In genomic region chr16:2468142-2468724, GRCh38 we compare ENCODE assay signal across 6 cellular contexts. TPM values are rescaled to one million over a fixed set of nuclear protein-coding genes. Genes with fewer than 3 reads are reported as not detected.
DNase-seq lines count a peak whose midpoint lies in the region; ATAC-seq and TF ChIP-seq lines count a peak whose summit lies in the region.

No MANE protein-coding gene starts in this region.

- H3K27ac ChIP-seq in breast epithelium: peak overlapping the region; percentile 82

- H3K27me3 ChIP-seq in breast epithelium: no peaks in the 10 kb centered on the region

- H3K9me3 Mint-ChIP-seq in osteocyte (ENCODE audit: unreplicated experiment): no peaks in the 10 kb centered on the region
- no peaks in the 10 kb centered on the region for H3K9me3 Mint-ChIP-seq in T-helper 2 cell treated with Interferon-gamma antibody and Interleukin-4, amounts not matched to agents 5 μg/mL and 100 μg/mL, for 36 hours

- TF ChIP-seq CTCF in breast epithelium (IDR thresholded peaks at IDR 0.05): no peak
- TF ChIP-seq CTCF in osteocyte (IDR thresholded peaks at IDR 0.05): no peak

- no peak overlapping the region for H3K27ac Mint-ChIP-seq in osteocyte (ENCODE audit: unreplicated experiment)
- no peak overlapping the region for H3K27ac Mint-ChIP-seq in T-helper 2 cell treated with Interferon-gamma antibody and Interleukin-4, amounts not matched to agents 5 μg/mL and 100 μg/mL, for 36 hours

- in situ Hi-C loops in ACHN (cut with HindIII; ENCODE audit: low pct_ligation_motif_present, low pct_unique_long_range_greater_than_20kb, low sequenced_read_pairs): loop anchor here (25.0 kb wide), 1 partner anchor 306 kb away; the partner anchor contains the start of gene TRAF7

- no peaks in the 10 kb centered on the region for H3K36me3 ChIP-seq in breast epithelium

- no peaks in the 10 kb centered on the region for H3K36me3 Mint-ChIP-seq in osteocyte (ENCODE audit: unreplicated experiment)
- no peaks in the 10 kb centered on the region for H3K36me3 Mint-ChIP-seq in T-helper 2 cell treated with Interferon-gamma antibody and Interleukin-4, amounts not matched to agents 5 μg/mL and 100 μg/mL, for 36 hours (ENCODE audit: low read depth)

- no peak for TF ChIP-seq POLR2A in breast epithelium (IDR thresholded peaks at IDR 0.05)

- H3K9me3 ChIP-seq in breast epithelium: no peaks in the 10 kb centered on the region

- ATAC-seq in GM21381 (IDR thresholded peaks at IDR 0.05; ENCODE audit: unreplicated experiment): no peak

- H3K27me3 Mint-ChIP-seq in osteocyte (ENCODE audit: unreplicated experiment): no peaks in the 10 kb centered on the region
- peaks cover 35% of the 10 kb centered on the region for H3K27me3 Mint-ChIP-seq in T-helper 2 cell treated with Interferon-gamma antibody and Interleukin-4, amounts not matched to agents 5 μg/mL and 100 μg/mL, for 36 hours (ENCODE audit: low read depth)

- H3K4me3 Mint-ChIP-seq in osteocyte (ENCODE audit: unreplicated experiment): peak overlapping the region; percentile 70
- no peak overlapping the region for H3K4me3 Mint-ChIP-seq in T-helper 2 cell treated with Interferon-gamma antibody and Interleukin-4, amounts not matched to agents 5 μg/mL and 100 μg/mL, for 36 hours

- peaks cover 9 to 23% of the 10 kb centered on the region in 2 donors for H3K4me1 ChIP-seq in breast epithelium

- peak overlapping the region; percentile 49 to 82 (median 63) for H3K4me3 ChIP-seq in breast epithelium

- DNase-seq in ACHN: peak; percentile 44
- peak; percentile 68 for DNase-seq in HuH-7.5 (ENCODE audit: low spot score)
- no peak for DNase-seq in breast epithelium (ENCODE audit: low spot score in 2 of 2)
- DNase-seq in osteocyte (ENCODE audit: extremely low spot score, unreplicated experiment): no peak
- no peak for DNase-seq in T-helper 2 cell treated with Interferon-gamma antibody and Interleukin-4, amounts not matched to agents 5 μg/mL and 100 μg/mL, for 36 hours (ENCODE audit: low spot score)

- peaks cover 32% of the 10 kb centered on the region for H3K4me1 Mint-ChIP-seq in osteocyte (ENCODE audit: unreplicated experiment)
- H3K4me1 Mint-ChIP-seq in T-helper 2 cell treated with Interferon-gamma antibody and Interleukin-4, amounts not matched to agents 5 μg/mL and 100 μg/mL, for 36 hours (ENCODE audit: low read depth): peaks cover 1% of the 10 kb centered on the region

- intact Hi-C loops in breast epithelium (cut with DNase I; ENCODE audit: low total_unique reads): no loop called here

RNA-seq across cellular contexts. Expression of gene NTN3, which starts 2.9 kb away (rescaled TPM):
- not detected for total RNA-seq in breast epithelium
- total RNA-seq in osteocyte: 1.4 and 1.8 TPM in 2 replicates

RNA-seq across cellular contexts. Expression of gene TBC1D24, which starts 6.7 kb away (rescaled TPM):
- 10 to 100 TPM in 2 of 3 donors, 1 to 10 TPM in 1; 8.8 to 22.0 (median 16.7) TPM for total RNA-seq in breast epithelium
- total RNA-seq in osteocyte: 15.4 and 17.4 TPM in 2 replicates

RNA-seq across cellular contexts. Expression of gene TEDC2, which starts 8.3 kb away (rescaled TPM):
- total RNA-seq in breast epithelium (1 to 10 TPM in 1 of 3 donors, under 1 TPM in 1, not detected in 1; 0.98 to 1.0 TPM), osteocyte (4.4 and 6.7 TPM in 2 replicates)

RNA-seq across cellular contexts. Expression of gene CCNF, which starts 39.0 kb away (rescaled TPM):
- total RNA-seq in breast epithelium (1 to 10 TPM; 1.6 to 2.9 (median 2.7) TPM), osteocyte (8.0 and 10.0 TPM in 2 replicates)

RNA-seq across cellular contexts. Expression of gene ATP6V0C, which starts 45.5 kb away (rescaled TPM):
- total RNA-seq in breast epithelium: 10 to 100 TPM; 27.5 to 70.2 (median 45.4) TPM
- total RNA-seq in osteocyte: 208 and 211 TPM in 2 replicates

Comparison
In these comparisons a context has a peak if more than half of its experiments do, and no peak if none do; other contexts are left out.
1. DNase-seq: peak in ACHN (single experiment) and HuH-7.5 (single experiment); none in breast epithelium (0 of 2), osteocyte (single experiment) and T-helper 2 cell treated with Interferon-gamma antibody and Interleukin-4, amounts not matched to agents 5 μg/mL and 100 μg/mL, for 36 hours (single experiment).